1 cellular context compared by ENCODE assay signal in the genomic region with DNA sequence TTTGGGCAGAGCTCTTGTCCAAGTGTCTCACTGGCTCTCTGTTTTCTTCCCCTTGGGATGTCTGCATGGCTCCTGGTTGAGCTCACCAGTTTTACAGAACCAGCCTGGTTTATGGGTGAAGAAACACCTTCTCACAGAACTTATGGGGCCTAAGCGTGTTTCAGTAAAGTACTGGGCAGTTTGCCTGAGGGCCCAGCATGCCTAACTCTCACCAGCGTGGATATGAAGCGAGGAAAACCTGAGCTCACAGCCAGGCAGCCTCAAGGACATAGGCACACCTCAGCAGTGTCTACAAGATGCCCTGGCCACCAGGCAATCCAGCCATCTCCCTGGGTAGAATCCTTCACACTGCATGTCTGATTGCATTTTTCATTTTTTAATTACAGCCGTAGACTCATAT.
TF ChIP-seq lines count a peak whose summit lies in the region.

No MANE protein-coding gene starts in this region.

TF ChIP-seq in H1, 55 proteins besides CTCF, POLR2A, EP300 and RAD21:
- TF ChIP-seq YY1 (IDR thresholded peaks at IDR 0.05; ENCODE audit: low read depth, low read length) (no peak), POU5F1 (IDR thresholded peaks at IDR 0.05; ENCODE audit: low read depth, low read length) (no peak), POLR2AphosphoS5 (IDR thresholded peaks at IDR 0.05; ENCODE audit: low read depth, low read length) (no peak), SAP30 (IDR thresholded peaks at IDR 0.05; ENCODE audit: insufficient read depth, insufficient replicate concordance, low read length) (no peak), TAF7 (optimal IDR thresholded peaks at IDR 0.05; ENCODE audit: borderline replicate concordance, low read depth, low read length) (no peak), KDM4A (IDR thresholded peaks at IDR 0.05; ENCODE audit: low read depth, low read length, severe bottlenecking) (no peak), CBX8 (IDR thresholded peaks at IDR 0.05; ENCODE audit: borderline replicate concordance, low read depth, low read length) (no peak), SIN3A (conservative IDR thresholded peaks at IDR 0.05 in 1 of 2, IDR thresholded peaks at IDR 0.05 in 1 of 2; ENCODE audit: low read depth in 1 of 2, low read length in 2 of 2) (no peak), NANOG (IDR thresholded peaks at IDR 0.05; ENCODE audit: insufficient read depth, low read depth, low read length, poor library complexity, severe bottlenecking) (no peak), FOSL1 (IDR thresholded peaks at IDR 0.05; ENCODE audit: insufficient read depth, low read depth, low read length) (no peak), SP1 (IDR thresholded peaks at IDR 0.05; ENCODE audit: low read depth, low read length) (no peak), HDAC6 (IDR thresholded peaks at IDR 0.05; ENCODE audit: low read depth, low read length) (no peak), BACH1 (IDR thresholded peaks at IDR 0.05; ENCODE audit: low read length) (no peak), CBX5 (IDR thresholded peaks at IDR 0.05; ENCODE audit: low read depth, low read length) (no peak), RXRA (IDR thresholded peaks at IDR 0.05; ENCODE audit: insufficient read depth, low read depth, low read length) (no peak), TAF1 (IDR thresholded peaks at IDR 0.05; ENCODE audit: low read depth, low read length) (no peak)
- TF ChIP-seq, protein P1, sequence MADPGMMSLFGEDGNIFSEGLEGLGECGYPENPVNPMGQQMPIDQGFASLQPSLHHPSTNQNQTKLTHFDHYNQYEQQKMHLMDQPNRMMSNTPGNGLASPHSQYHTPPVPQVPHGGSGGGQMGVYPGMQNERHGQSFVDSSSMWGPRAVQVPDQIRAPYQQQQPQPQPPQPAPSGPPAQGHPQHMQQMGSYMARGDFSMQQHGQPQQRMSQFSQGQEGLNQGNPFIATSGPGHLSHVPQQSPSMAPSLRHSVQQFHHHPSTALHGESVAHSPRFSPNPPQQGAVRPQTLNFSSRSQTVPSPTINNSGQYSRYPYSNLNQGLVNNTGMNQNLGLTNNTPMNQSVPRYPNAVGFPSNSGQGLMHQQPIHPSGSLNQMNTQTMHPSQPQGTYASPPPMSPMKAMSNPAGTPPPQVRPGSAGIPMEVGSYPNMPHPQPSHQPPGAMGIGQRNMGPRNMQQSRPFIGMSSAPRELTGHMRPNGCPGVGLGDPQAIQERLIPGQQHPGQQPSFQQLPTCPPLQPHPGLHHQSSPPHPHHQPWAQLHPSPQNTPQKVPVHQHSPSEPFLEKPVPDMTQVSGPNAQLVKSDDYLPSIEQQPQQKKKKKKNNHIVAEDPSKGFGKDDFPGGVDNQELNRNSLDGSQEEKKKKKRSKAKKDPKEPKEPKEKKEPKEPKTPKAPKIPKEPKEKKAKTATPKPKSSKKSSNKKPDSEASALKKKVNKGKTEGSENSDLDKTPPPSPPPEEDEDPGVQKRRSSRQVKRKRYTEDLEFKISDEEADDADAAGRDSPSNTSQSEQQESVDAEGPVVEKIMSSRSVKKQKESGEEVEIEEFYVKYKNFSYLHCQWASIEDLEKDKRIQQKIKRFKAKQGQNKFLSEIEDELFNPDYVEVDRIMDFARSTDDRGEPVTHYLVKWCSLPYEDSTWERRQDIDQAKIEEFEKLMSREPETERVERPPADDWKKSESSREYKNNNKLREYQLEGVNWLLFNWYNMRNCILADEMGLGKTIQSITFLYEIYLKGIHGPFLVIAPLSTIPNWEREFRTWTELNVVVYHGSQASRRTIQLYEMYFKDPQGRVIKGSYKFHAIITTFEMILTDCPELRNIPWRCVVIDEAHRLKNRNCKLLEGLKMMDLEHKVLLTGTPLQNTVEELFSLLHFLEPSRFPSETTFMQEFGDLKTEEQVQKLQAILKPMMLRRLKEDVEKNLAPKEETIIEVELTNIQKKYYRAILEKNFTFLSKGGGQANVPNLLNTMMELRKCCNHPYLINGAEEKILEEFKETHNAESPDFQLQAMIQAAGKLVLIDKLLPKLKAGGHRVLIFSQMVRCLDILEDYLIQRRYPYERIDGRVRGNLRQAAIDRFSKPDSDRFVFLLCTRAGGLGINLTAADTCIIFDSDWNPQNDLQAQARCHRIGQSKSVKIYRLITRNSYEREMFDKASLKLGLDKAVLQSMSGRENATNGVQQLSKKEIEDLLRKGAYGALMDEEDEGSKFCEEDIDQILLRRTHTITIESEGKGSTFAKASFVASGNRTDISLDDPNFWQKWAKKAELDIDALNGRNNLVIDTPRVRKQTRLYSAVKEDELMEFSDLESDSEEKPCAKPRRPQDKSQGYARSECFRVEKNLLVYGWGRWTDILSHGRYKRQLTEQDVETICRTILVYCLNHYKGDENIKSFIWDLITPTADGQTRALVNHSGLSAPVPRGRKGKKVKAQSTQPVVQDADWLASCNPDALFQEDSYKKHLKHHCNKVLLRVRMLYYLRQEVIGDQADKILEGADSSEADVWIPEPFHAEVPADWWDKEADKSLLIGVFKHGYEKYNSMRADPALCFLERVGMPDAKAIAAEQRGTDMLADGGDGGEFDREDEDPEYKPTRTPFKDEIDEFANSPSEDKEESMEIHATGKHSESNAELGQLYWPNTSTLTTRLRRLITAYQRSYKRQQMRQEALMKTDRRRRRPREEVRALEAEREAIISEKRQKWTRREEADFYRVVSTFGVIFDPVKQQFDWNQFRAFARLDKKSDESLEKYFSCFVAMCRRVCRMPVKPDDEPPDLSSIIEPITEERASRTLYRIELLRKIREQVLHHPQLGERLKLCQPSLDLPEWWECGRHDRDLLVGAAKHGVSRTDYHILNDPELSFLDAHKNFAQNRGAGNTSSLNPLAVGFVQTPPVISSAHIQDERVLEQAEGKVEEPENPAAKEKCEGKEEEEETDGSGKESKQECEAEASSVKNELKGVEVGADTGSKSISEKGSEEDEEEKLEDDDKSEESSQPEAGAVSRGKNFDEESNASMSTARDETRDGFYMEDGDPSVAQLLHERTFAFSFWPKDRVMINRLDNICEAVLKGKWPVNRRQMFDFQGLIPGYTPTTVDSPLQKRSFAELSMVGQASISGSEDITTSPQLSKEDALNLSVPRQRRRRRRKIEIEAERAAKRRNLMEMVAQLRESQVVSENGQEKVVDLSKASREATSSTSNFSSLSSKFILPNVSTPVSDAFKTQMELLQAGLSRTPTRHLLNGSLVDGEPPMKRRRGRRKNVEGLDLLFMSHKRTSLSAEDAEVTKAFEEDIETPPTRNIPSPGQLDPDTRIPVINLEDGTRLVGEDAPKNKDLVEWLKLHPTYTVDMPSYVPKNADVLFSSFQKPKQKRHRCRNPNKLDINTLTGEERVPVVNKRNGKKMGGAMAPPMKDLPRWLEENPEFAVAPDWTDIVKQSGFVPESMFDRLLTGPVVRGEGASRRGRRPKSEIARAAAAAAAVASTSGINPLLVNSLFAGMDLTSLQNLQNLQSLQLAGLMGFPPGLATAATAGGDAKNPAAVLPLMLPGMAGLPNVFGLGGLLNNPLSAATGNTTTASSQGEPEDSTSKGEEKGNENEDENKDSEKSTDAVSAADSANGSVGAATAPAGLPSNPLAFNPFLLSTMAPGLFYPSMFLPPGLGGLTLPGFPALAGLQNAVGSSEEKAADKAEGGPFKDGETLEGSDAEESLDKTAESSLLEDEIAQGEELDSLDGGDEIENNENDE (IDR thresholded peaks at IDR 0.05; ENCODE audit: insufficient replicate concordance, low read length): no peak
